8 cellular contexts compared by ENCODE assay signal in the genomic region with DNA sequence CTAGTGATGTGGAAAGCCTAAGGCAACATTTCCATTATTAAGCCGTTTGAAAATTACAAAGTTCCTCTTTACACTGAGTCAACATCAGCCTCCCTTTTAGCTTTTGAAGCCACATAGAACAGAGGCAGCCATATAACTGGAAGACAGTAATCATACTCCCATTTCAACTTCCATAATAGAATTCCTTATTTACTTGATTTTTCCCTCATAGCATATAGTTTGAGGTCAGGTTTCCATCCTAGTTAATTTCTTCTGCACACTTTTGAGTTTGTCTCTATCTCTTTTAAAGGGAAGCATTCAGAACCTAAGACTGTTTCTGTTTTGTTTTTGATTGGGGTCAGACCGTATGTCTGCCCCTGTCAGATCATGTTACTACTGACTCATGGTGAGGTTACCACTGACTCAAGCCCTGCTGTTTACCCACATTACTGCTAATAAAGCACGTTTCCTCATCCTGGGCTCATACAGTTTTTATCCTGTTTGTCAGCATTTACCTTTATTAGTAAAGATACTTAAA.
DNase-seq lines count a peak whose midpoint lies in the region; ATAC-seq and TF ChIP-seq lines count a peak whose summit lies in the region.

No MANE protein-coding gene starts in this region.

- H2BK120ac ChIP-seq in mesendoderm (ENCODE audit: low read depth, low read length), result no peak overlapping the region

- CTCF ChIA-PET in activated CD4-positive, alpha-beta memory T cell treated with anti-CD3 and anti-CD28 coated beads, Interleukin-2, amount 10 ng/mL, durations not matched to agents 7 days and 5 days (lab: Charles Lee), result no interaction called here
- CTCF ChIA-PET in Caco-2 (lab: Charles Lee), result no interaction called here

- no peak overlapping the region for H4K5ac ChIP-seq in mesendoderm (ENCODE audit: low read length)

- H3K9me3 Mint-ChIP-seq in CD4-positive, CD25-positive, alpha-beta regulatory T cell, result peaks cover 0 to 5% (median under 1%) of the 10 kb centered on the region in 7 donors
- H3K9me3 Mint-ChIP-seq in activated CD4-positive, alpha-beta memory T cell treated with anti-CD3 and anti-CD28 coated beads, Interleukin-2, amount 10 ng/mL, durations not matched to agents 7 days and 5 days, result no peaks in the 10 kb centered on the region
- no peaks in the 10 kb centered on the region for H3K9me3 Mint-ChIP-seq in Caco-2 (ENCODE audit: unreplicated experiment)

- no CpG with 5 or more reads among the region's 3 CpGs for WGBS in mesendoderm (ENCODE audit: extremely low coverage, insufficient coverage, low lambda C conversion rate)

- no peak overlapping the region for H3K4me3 Mint-ChIP-seq in CD4-positive, CD25-positive, alpha-beta regulatory T cell
- H3K4me3 Mint-ChIP-seq in activated CD4-positive, alpha-beta memory T cell treated with anti-CD3 and anti-CD28 coated beads, Interleukin-2, amount 10 ng/mL, durations not matched to agents 7 days and 5 days, result no peak overlapping the region
- no peak overlapping the region for H3K4me3 Mint-ChIP-seq in Caco-2 (ENCODE audit: unreplicated experiment)

- H2AK5ac ChIP-seq in mesendoderm (ENCODE audit: low read length), result no peak overlapping the region

- no peak overlapping the region for H3K23ac ChIP-seq in mesendoderm (ENCODE audit: low read length)

- BruUV-seq in Caco-2 (replicated peaks; lab: Mats Ljungman, UMichigan), result no TSS peak

- no peak overlapping the region for H3K18ac ChIP-seq in mesendoderm (ENCODE audit: low read length)

- intact Hi-C loops in Caco-2 (cut with micrococcal nuclease; ENCODE audit: unreplicated experiment), result loop anchor here (5.0 kb wide), 2 partner anchors 533 to 673 kb away; a partner anchor contains a TSS
- intact Hi-C loops in posterior vena cava (cut with DNase I), result loop anchor here in 1 of 2 donors (10.0 kb wide), 1 partner anchor 290 kb away; a partner anchor contains a TSS

- no peak overlapping the region for H3K4me3 ChIP-seq in CD4-positive, CD25-positive, alpha-beta regulatory T cell (ENCODE audit: low read depth, low read length)
- H3K4me3 ChIP-seq in mesendoderm (ENCODE audit: low read length) (no peak overlapping the region), Caco-2 (ENCODE audit: low read depth, low read length) (no peak overlapping the region)

- no peak overlapping the region for H3K27ac Mint-ChIP-seq in CD4-positive, CD25-positive, alpha-beta regulatory T cell
- peak overlapping the region; percentile 37 for H3K27ac Mint-ChIP-seq in activated CD4-positive, alpha-beta memory T cell treated with anti-CD3 and anti-CD28 coated beads, Interleukin-2, amount 10 ng/mL, durations not matched to agents 7 days and 5 days
- no peak overlapping the region for H3K27ac Mint-ChIP-seq in Caco-2 (ENCODE audit: unreplicated experiment)

- H3K56ac ChIP-seq in mesendoderm (ENCODE audit: low read length), result no peak overlapping the region

- no peak overlapping the region for H3K4ac ChIP-seq in mesendoderm (ENCODE audit: low read depth, low read length)

- H3K27me3 Mint-ChIP-seq in CD4-positive, CD25-positive, alpha-beta regulatory T cell, result peaks cover 12% of the 10 kb centered on the region
- no peaks in the 10 kb centered on the region for H3K27me3 Mint-ChIP-seq in activated CD4-positive, alpha-beta memory T cell treated with anti-CD3 and anti-CD28 coated beads, Interleukin-2, amount 10 ng/mL, durations not matched to agents 7 days and 5 days
- no peaks in the 10 kb centered on the region for H3K27me3 Mint-ChIP-seq in Caco-2 (ENCODE audit: insufficient read depth, unreplicated experiment)

- POLR2A ChIA-PET in activated CD4-positive, alpha-beta memory T cell treated with anti-CD3 and anti-CD28 coated beads, Interleukin-2, amount 10 ng/mL, durations not matched to agents 7 days and 5 days (lab: Charles Lee), result interaction anchor here (0.8 to 1.0 kb wide), 2 partner anchors 206 to 674 kb away, joined by 3 read pairs; no protein-coding TSS in a partner anchor
- POLR2A ChIA-PET in Caco-2 (lab: Charles Lee), result no interaction called here

- H3K4me1 Mint-ChIP-seq in CD4-positive, CD25-positive, alpha-beta regulatory T cell, result peaks cover 0 to 9% (median 4%) of the 10 kb centered on the region in 4 donors
- H3K4me1 Mint-ChIP-seq in activated CD4-positive, alpha-beta memory T cell treated with anti-CD3 and anti-CD28 coated beads, Interleukin-2, amount 10 ng/mL, durations not matched to agents 7 days and 5 days, result peaks cover 42% of the 10 kb centered on the region
- peaks cover 18% of the 10 kb centered on the region for H3K4me1 Mint-ChIP-seq in Caco-2 (ENCODE audit: low read depth, unreplicated experiment)

- no peaks in the 10 kb centered on the region for H3K9me3 ChIP-seq in CD4-positive, CD25-positive, alpha-beta regulatory T cell (ENCODE audit: control insufficient read depth in 2 of 2, low read length in 2 of 2)
- H3K9me3 ChIP-seq in Caco-2, result no peaks in the 10 kb centered on the region; the same call in 1 of the 2 replicates

- peak; percentile 67 for ATAC-seq in CD4-positive, CD25-positive, alpha-beta regulatory T cell (ENCODE audit: low read depth in 2 of 2)
- peak; percentile 41 for ATAC-seq in GM19397 (IDR thresholded peaks at IDR 0.05; ENCODE audit: unreplicated experiment)

- no peak overlapping the region for H3K9ac ChIP-seq in mesendoderm (ENCODE audit: low read length)

- peak in 1 of 3 donors; percentile 50 for DNase-seq in CD4-positive, CD25-positive, alpha-beta regulatory T cell
- DNase-seq in Kasumi-1 (lab: John Stamatoyannopoulos, UW) (peak; percentile 48 to 67), mesendoderm (peak; percentile 37), cerebellar cortex (ENCODE audit: low spot score) (no peak), Caco-2 (no peak), posterior vena cava (ENCODE audit: low spot score) (no peak)
- DNase-seq in activated CD4-positive, alpha-beta memory T cell treated with anti-CD3 and anti-CD28 coated beads, Interleukin-2, amount 10 ng/mL, durations not matched to agents 7 days and 5 days, result peak; percentile 39

- H3K79me1 ChIP-seq in mesendoderm (ENCODE audit: low read length), result no peaks in the 10 kb centered on the region

- H2BK5ac ChIP-seq in mesendoderm (ENCODE audit: low read length), result no peak overlapping the region

- H3K36me3 Mint-ChIP-seq in CD4-positive, CD25-positive, alpha-beta regulatory T cell, result no peaks in the 10 kb centered on the region
- H3K36me3 Mint-ChIP-seq in activated CD4-positive, alpha-beta memory T cell treated with anti-CD3 and anti-CD28 coated beads, Interleukin-2, amount 10 ng/mL, durations not matched to agents 7 days and 5 days (ENCODE audit: low read depth), result no peaks in the 10 kb centered on the region
- no peaks in the 10 kb centered on the region for H3K36me3 Mint-ChIP-seq in Caco-2 (ENCODE audit: insufficient read depth, unreplicated experiment)

- H4K8ac ChIP-seq in mesendoderm (ENCODE audit: low read depth, low read length), result no peak overlapping the region

- H3K27ac ChIP-seq in CD4-positive, CD25-positive, alpha-beta regulatory T cell (ENCODE audit: insufficient read depth, low read length, poor library complexity, severe bottlenecking), result no peak overlapping the region
- no peak overlapping the region for H3K27ac ChIP-seq in mesendoderm (ENCODE audit: low read depth, low read length)

- H3K36me3 ChIP-seq in CD4-positive, CD25-positive, alpha-beta regulatory T cell (ENCODE audit: control insufficient read depth, insufficient read depth, low read length), result no peaks in the 10 kb centered on the region
- no peaks in the 10 kb centered on the region for H3K36me3 ChIP-seq in mesendoderm (ENCODE audit: control insufficient read depth, insufficient read depth, low read length)
- no peaks in the 10 kb centered on the region for H3K36me3 ChIP-seq in Caco-2 (ENCODE audit: control insufficient read depth, insufficient read depth, low read length)

- H3K27me3 ChIP-seq in CD4-positive, CD25-positive, alpha-beta regulatory T cell (ENCODE audit: control insufficient read depth, insufficient read depth, low read length), result no peaks in the 10 kb centered on the region
- H3K27me3 ChIP-seq in mesendoderm (ENCODE audit: insufficient read depth, low read length, poor library complexity) (no peaks in the 10 kb centered on the region), Caco-2 (replicated peaks; ENCODE audit: control insufficient read depth, insufficient read depth, low read length) (no peaks in the 10 kb centered on the region)

- H3K4me2 ChIP-seq in mesendoderm (ENCODE audit: low read length), result no peak overlapping the region

- no peaks in the 10 kb centered on the region for H3K4me1 ChIP-seq in CD4-positive, CD25-positive, alpha-beta regulatory T cell (ENCODE audit: control insufficient read depth, insufficient read depth, low read length, poor library complexity, severe bottlenecking)
- H3K4me1 ChIP-seq in mesendoderm (ENCODE audit: control insufficient read depth, low read depth, low read length), result peaks cover 8% of the 10 kb centered on the region
- H3K4me1 ChIP-seq in Caco-2, result peaks cover 16% of the 10 kb centered on the region

- H2BK15ac ChIP-seq in mesendoderm (replicated peaks; ENCODE audit: low read depth), result no peak overlapping the region

- no peaks in the 10 kb centered on the region for H3K79me2 ChIP-seq in mesendoderm (ENCODE audit: control insufficient read depth, insufficient read depth, low read length)

- TF ChIP-seq CTCF in Caco-2 (IDR thresholded peaks at IDR 0.05; ENCODE audit: insufficient read depth in 1 of 2, low read depth in 1 of 2, low read length in 1 of 2, severe bottlenecking in 1 of 2, unreplicated experiment in 1 of 2), result no peak

Comparison
In these comparisons a context has a peak if more than half of its experiments do, and no peak if none do; other contexts are left out.
1. DNase-seq: peak in Kasumi-1 (2 of 2), activated CD4-positive, alpha-beta memory T cell treated with anti-CD3 and anti-CD28 coated beads, Interleukin-2, amount 10 ng/mL, durations not matched to agents 7 days and 5 days (single experiment) and mesendoderm (single experiment); none in cerebellar cortex (single experiment), Caco-2 (0 of 2) and posterior vena cava (single experiment).